In the genomic region with DNA sequence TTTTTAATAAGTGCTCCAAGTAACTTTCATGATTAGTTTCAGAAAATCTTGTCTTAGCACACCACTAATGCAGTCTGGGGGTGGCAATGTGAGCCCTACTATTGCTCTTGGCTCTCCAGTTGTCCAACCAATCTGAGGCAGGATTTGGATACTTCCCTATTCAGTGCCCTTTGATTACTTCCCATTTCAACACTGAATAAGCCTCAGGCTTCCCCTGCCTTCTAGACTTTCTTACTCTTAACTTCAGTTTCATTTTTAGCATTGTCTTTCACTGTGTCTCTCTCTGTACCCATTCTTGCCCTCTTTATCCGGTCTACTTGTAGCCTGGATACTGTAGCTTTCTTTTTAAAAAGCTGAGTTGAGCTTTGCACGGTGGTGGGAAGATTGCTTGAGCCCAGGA, we compare ENCODE assay signal across 8 cellular contexts.
DNase-seq lines count a peak whose midpoint lies in the region; ATAC-seq lines count a peak whose summit lies in the region.

No MANE protein-coding gene starts in this region.

- peaks cover 23% of the 10 kb centered on the region for H3K4me1 Mint-ChIP-seq in activated naive CD4-positive, alpha-beta T cell treated with anti-CD3 and anti-CD28 coated beads, Interleukin-2, amount 10 ng/mL, durations not matched to agents 7 days and 5 days
- peaks cover 20 to 32% of the 10 kb centered on the region in 2 donors for H3K4me1 Mint-ChIP-seq in stimulated activated naive B cell treated with anti-CD40 and anti-IgM and Interleukin-4, amounts not matched to agents 10 μg/mL and 1 μg/mL and 100 μg/mL, for 72 hours

- ATAC-seq in HG02981 (IDR thresholded peaks at IDR 0.05; ENCODE audit: unreplicated experiment) = peak; percentile 91
- ATAC-seq in stimulated activated naive B cell treated with anti-CD40 and anti-IgM and Interleukin-4, amounts not matched to agents 10 μg/mL and 1 μg/mL and 100 μg/mL, for 72 hours (replicated peaks) = peak; percentile 100

- H3K9me3 Mint-ChIP-seq in activated naive CD4-positive, alpha-beta T cell treated with anti-CD3 and anti-CD28 coated beads, Interleukin-2, amount 10 ng/mL, durations not matched to agents 7 days and 5 days = no peaks in the 10 kb centered on the region
- H3K9me3 Mint-ChIP-seq in stimulated activated naive B cell treated with anti-CD40 and anti-IgM and Interleukin-4, amounts not matched to agents 10 μg/mL and 1 μg/mL and 100 μg/mL, for 72 hours = no peaks in the 10 kb centered on the region

- peaks cover 5% of the 10 kb centered on the region for H3K27me3 Mint-ChIP-seq in activated naive CD4-positive, alpha-beta T cell treated with anti-CD3 and anti-CD28 coated beads, Interleukin-2, amount 10 ng/mL, durations not matched to agents 7 days and 5 days
- no peaks in the 10 kb centered on the region for H3K27me3 Mint-ChIP-seq in stimulated activated naive B cell treated with anti-CD40 and anti-IgM and Interleukin-4, amounts not matched to agents 10 μg/mL and 1 μg/mL and 100 μg/mL, for 72 hours

- H3K4me3 Mint-ChIP-seq in activated naive CD4-positive, alpha-beta T cell treated with anti-CD3 and anti-CD28 coated beads, Interleukin-2, amount 10 ng/mL, durations not matched to agents 7 days and 5 days = no peak overlapping the region
- peak overlapping the region; percentile 48 to 62 for H3K4me3 Mint-ChIP-seq in stimulated activated naive B cell treated with anti-CD40 and anti-IgM and Interleukin-4, amounts not matched to agents 10 μg/mL and 1 μg/mL and 100 μg/mL, for 72 hours

- peak overlapping the region; percentile 81 for H3K27ac Mint-ChIP-seq in activated naive CD4-positive, alpha-beta T cell treated with anti-CD3 and anti-CD28 coated beads, Interleukin-2, amount 10 ng/mL, durations not matched to agents 7 days and 5 days
- H3K27ac Mint-ChIP-seq in stimulated activated naive B cell treated with anti-CD40 and anti-IgM and Interleukin-4, amounts not matched to agents 10 μg/mL and 1 μg/mL and 100 μg/mL, for 72 hours = peak overlapping the region; percentile 39

- DNase-seq in activated naive CD4-positive, alpha-beta T cell treated with anti-CD3 and anti-CD28 coated beads, Interleukin-2, amount 10 ng/mL, durations not matched to agents 7 days and 5 days = no peak
- no peak for DNase-seq in activated naive CD4-positive, alpha-beta T cell treated with Interleukin-2 at 50 U/mL for 16 hours
- DNase-seq in SKM-1 treated with dmso at 0.1 percent for 144 hours (lab: John Stamatoyannopoulos, UW; ENCODE audit: unreplicated experiment) (peak; percentile 54), epidermal melanocyte (ENCODE audit: insufficient read length, low spot score) (no peak)
- DNase-seq in stimulated activated naive B cell treated with anti-CD40 and anti-IgM and Interleukin-4, amounts not matched to agents 10 μg/mL and 1 μg/mL and 100 μg/mL, for 72 hours = peak; percentile 17
- no peak for DNase-seq in effector CD4-positive, alpha-beta T cell
- no peak for DNase-seq in stimulated activated CD4-positive, alpha-beta T cell treated with anti-CD3 and anti-CD28 coated beads, Interleukin-4, amount 100 ng/mL, for 4 hours

- no peaks in the 10 kb centered on the region for H3K36me3 Mint-ChIP-seq in activated naive CD4-positive, alpha-beta T cell treated with anti-CD3 and anti-CD28 coated beads, Interleukin-2, amount 10 ng/mL, durations not matched to agents 7 days and 5 days
- H3K36me3 Mint-ChIP-seq in stimulated activated naive B cell treated with anti-CD40 and anti-IgM and Interleukin-4, amounts not matched to agents 10 μg/mL and 1 μg/mL and 100 μg/mL, for 72 hours = no peaks in the 10 kb centered on the region

- CTCF ChIA-PET in activated naive CD4-positive, alpha-beta T cell treated with anti-CD3 and anti-CD28 coated beads, Interleukin-2, amount 10 ng/mL, durations not matched to agents 7 days and 5 days (lab: Charles Lee) = no interaction called here

Comparison
In these comparisons a context has a peak if more than half of its experiments do, and no peak if none do; other contexts are left out.
1. DNase-seq: peak in SKM-1 treated with dmso at 0.1 percent for 144 hours (single experiment) and stimulated activated naive B cell treated with anti-CD40 and anti-IgM and Interleukin-4, amounts not matched to agents 10 μg/mL and 1 μg/mL and 100 μg/mL, for 72 hours (single experiment); none in activated naive CD4-positive, alpha-beta T cell treated with anti-CD3 and anti-CD28 coated beads, Interleukin-2, amount 10 ng/mL, durations not matched to agents 7 days and 5 days (single experiment), activated naive CD4-positive, alpha-beta T cell treated with Interleukin-2 at 50 U/mL for 16 hours (single experiment), effector CD4-positive, alpha-beta T cell (single experiment), stimulated activated CD4-positive, alpha-beta T cell treated with anti-CD3 and anti-CD28 coated beads, Interleukin-4, amount 100 ng/mL, for 4 hours (0 of 2) and epidermal melanocyte (single experiment).